ENCODE assay signal across 9 cellular contexts in the genomic region with DNA sequence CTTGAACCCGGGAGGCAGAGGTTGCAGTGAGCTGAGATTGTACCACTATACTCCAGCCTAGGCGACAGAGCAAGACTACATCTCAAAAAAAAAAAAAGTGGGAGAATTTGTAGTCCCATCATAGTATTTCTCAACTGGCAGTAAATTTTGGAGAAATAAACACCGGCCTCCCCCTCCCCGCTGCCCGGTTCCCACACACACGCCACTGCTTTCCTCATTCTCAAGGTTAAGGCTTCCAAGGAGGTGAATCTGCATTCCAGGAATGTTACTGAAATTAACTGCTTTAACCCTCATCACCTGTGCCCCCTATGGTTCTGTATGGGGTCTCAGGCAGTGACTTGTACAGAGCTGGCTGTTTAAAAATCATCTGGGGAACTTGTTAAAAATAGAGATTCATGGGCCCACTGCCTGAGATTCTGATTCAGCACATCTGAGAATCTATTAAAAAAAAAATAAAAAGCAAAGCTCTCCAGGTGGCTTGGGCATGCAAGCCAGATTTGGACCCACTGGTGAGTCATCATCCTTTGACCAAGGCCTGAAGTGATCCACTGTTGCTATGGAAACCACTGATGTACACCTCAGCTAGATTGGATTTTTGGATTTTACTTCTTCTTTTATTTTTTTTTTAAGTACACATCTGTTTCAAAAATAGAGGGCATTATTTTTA. TPM values are rescaled to one million over a fixed set of nuclear protein-coding genes. Genes with fewer than 3 reads are reported as not detected.
DNase-seq lines count a peak whose midpoint lies in the region; ATAC-seq and TF ChIP-seq lines count a peak whose summit lies in the region.
"Had no signal": no experiment of that assay in that cellular context is flagged by ENCODE, and none has a peak within 500 bp of the region (broad histone marks: within the 10 kb centered on the region; RNA-seq: fewer than 3 reads in every experiment).

No MANE protein-coding gene starts in this region.

- no peaks in the 10 kb centered on the region for H3K9me3 ChIP-seq in adipocyte (ENCODE audit: control insufficient read depth, low read length)

- no peak overlapping the region for H3K4me3 ChIP-seq in adipocyte (ENCODE audit: low read length)

- no peaks in the 10 kb centered on the region for H3K36me3 Mint-ChIP-seq in nephron progenitor cell (ENCODE audit: low read depth)
- H3K36me3 Mint-ChIP-seq: CD4-positive, CD25-positive, alpha-beta regulatory T cell had no signal

- H3K9ac ChIP-seq in adipocyte (ENCODE audit: low read length), result no peak overlapping the region

- no peak for TF ChIP-seq CTCF in nephron progenitor cell (IDR thresholded peaks at IDR 0.05)

- no peaks in the 10 kb centered on the region for H3K36me3 ChIP-seq in adipocyte (ENCODE audit: control insufficient read depth, insufficient read depth, low read length, severe bottlenecking)

- no peak for ATAC-seq in HG03025 (IDR thresholded peaks at IDR 0.05; ENCODE audit: low FRiP score, unreplicated experiment)

- peaks cover 27% of the 10 kb centered on the region for H3K27me3 ChIP-seq in adipocyte (replicated peaks; ENCODE audit: control insufficient read depth, insufficient read depth, low read length)

- no peak overlapping the region for H3K4me3 Mint-ChIP-seq in nephron progenitor cell
- H3K4me3 Mint-ChIP-seq: CD4-positive, CD25-positive, alpha-beta regulatory T cell had no signal

- H3K4me1 ChIP-seq in adipocyte (ENCODE audit: control insufficient read depth, insufficient read depth, low read length), result no peaks in the 10 kb centered on the region

- peaks cover 6% of the 10 kb centered on the region for H3K27me3 Mint-ChIP-seq in nephron progenitor cell (ENCODE audit: low read depth, poor library complexity)

- peaks cover 5% of the 10 kb centered on the region for H3K4me1 Mint-ChIP-seq in nephron progenitor cell
- H3K4me1 Mint-ChIP-seq: CD4-positive, CD25-positive, alpha-beta regulatory T cell had no signal

- H3K27ac Mint-ChIP-seq in nephron progenitor cell, result peak overlapping the region; percentile 33
- H3K27ac Mint-ChIP-seq: CD4-positive, CD25-positive, alpha-beta regulatory T cell had no signal

- DNase-seq in SIG-M5 treated with dmso at 0.1 percent for 504 hours (lab: John Stamatoyannopoulos, UW; ENCODE audit: unreplicated experiment) (peak; percentile 5), SIG-M5 (lab: John Stamatoyannopoulos, UW) (no peak), HT-29 (ENCODE audit: low spot score) (peak; percentile 15), adipocyte (ENCODE audit: low read depth) (peak; percentile 42), nephron progenitor cell (no peak)
- no peak for DNase-seq in effector CD4-positive, alpha-beta T cell
- no peak for DNase-seq in activated effector memory CD4-positive, alpha-beta T cell treated with anti-CD3 and anti-CD28 coated beads, Interleukin-2, amount 50 U/mL, for 16 hours
- DNase-seq: CD4-positive, CD25-positive, alpha-beta regulatory T cell had no signal

- H3K9me3 Mint-ChIP-seq in nephron progenitor cell, result no peaks in the 10 kb centered on the region
- H3K9me3 Mint-ChIP-seq: CD4-positive, CD25-positive, alpha-beta regulatory T cell had no signal

RNA-seq across cellular contexts. Expression of gene MRPL35, which starts 50.1 kb away (rescaled TPM):
- total RNA-seq in HT-29 (2014; rRNA removed; shearing (Covaris generic)), result 13.4 and 14.7 TPM in 2 replicates

RNA-seq across cellular contexts. Expression of gene IMMT, which starts 54.0 kb away (rescaled TPM):
- 44.3 and 52.1 TPM in 2 replicates for total RNA-seq in HT-29 (2014; rRNA removed; shearing (Covaris generic))

Comparison
In these comparisons a context has a peak if more than half of its experiments do, and no peak if none do; other contexts are left out.
1. DNase-seq: peak in SIG-M5 treated with dmso at 0.1 percent for 504 hours (single experiment), HT-29 (single experiment) and adipocyte (single experiment); none in SIG-M5 (single experiment), nephron progenitor cell (single experiment), effector CD4-positive, alpha-beta T cell (single experiment) and activated effector memory CD4-positive, alpha-beta T cell treated with anti-CD3 and anti-CD28 coated beads, Interleukin-2, amount 50 U/mL, for 16 hours (single experiment).